ENCODE assay signal across 21 cellular contexts in genomic region chr18:44857744-44858143, GRCh38.
"Had no signal": no experiment of that assay in that cellular context is flagged by ENCODE, and none has a peak within 500 bp of the region (broad histone marks: within the 10 kb centered on the region; RNA-seq: fewer than 3 reads in every experiment).

No MANE protein-coding gene starts in this region.

- H3K36me3 ChIP-seq: esophagus muscularis mucosa, pancreas, right lobe of liver, tibial nerve had no signal

- H3K9me3 Mint-ChIP-seq: nephron had no signal

- DNase-seq: effector memory CD4-positive, alpha-beta T cell; head of caudate nucleus; left colon; left ventricle myocardium superior; mesenchymal stem cell; naive B cell; pancreas; retina; right lobe of liver; small intestine; stimulated activated CD4-positive, alpha-beta T cell treated with anti-CD3 and anti-CD28 coated beads, Interleukin-12 subunit alpha, Interleukin-12 subunit beta, amount 100 ng/mL, for 4 hours; stimulated activated naive CD4-positive, alpha-beta T cell treated with Interleukin-2 at 50 U/mL for 16 hours; testis had no signal

- H3K27me3 ChIP-seq: esophagus muscularis mucosa, hepatocyte, pancreas, right lobe of liver, testis, tibial nerve had no signal

- ATAC-seq: left colon, pancreas, right lobe of liver had no signal

- H3K4me3 ChIP-seq: coronary artery, esophagus muscularis mucosa, hepatocyte, lung, pancreas, right lobe of liver, testis, tibial nerve had no signal

- H3K9me3 ChIP-seq: esophagus muscularis mucosa, pancreas, right lobe of liver, testis, tibial nerve had no signal

- H2AFZ ChIP-seq: hepatocyte had no signal

- H3K27ac Mint-ChIP-seq: progenitor cell of endocrine pancreas had no signal

- H3K27me3 Mint-ChIP-seq: naive B cell, progenitor cell of endocrine pancreas had no signal

- H3K27ac ChIP-seq: coronary artery, epithelial cell of prostate, hepatocyte, pancreas, right lobe of liver, testis, tibial nerve had no signal

- H3K4me3 Mint-ChIP-seq: naive B cell, nephron had no signal

- H3K4me2 ChIP-seq: hepatocyte had no signal
